20 cellular contexts compared by ENCODE assay signal in the genomic region with DNA sequence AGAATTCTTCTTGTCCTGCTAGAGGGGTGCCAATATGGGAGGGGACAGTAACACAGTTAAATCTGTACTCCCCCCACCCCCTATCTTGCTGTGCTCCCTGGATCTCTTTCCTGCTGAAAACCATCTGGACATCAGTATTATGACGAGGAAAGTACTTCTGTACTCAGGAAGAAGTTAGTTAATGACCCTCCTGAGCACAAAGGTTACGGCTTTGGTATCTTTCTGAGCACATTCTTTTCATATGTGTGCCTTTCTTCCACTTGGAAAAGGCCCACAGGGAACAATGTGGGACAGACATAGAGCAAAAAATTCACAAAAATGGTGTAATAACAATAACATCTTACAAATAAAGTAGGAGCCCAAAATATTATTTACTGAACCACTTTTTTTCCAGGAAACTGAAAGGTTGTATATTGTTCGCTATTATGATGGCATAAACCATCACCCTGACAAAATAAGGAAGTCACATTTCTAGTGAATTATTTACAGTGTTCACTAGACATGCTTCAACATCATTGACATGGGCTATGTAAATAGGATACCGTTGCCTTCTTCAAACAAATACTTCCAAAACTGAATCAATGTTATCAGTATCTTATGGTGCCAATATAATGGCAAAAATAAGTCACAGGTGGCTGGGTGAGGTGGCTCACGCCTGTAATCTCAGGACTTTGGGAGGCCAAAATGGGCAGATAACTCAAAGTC.
"Had no signal": no experiment of that assay in that cellular context is flagged by ENCODE, and none has a peak within 500 bp of the region (broad histone marks: within the 10 kb centered on the region; RNA-seq: fewer than 3 reads in every experiment).

No MANE protein-coding gene starts in this region.

- H3K9me3 ChIP-seq: breast epithelium, esophagus squamous epithelium, left lung, pancreas, right lobe of liver, thoracic aorta, uterus had no signal

- H3K27ac Mint-ChIP-seq: activated T-cell treated with anti-CD3 and anti-CD28 coated beads, Interleukin-2, amount 50 U/mL, for 72 hours; stimulated activated effector memory CD8-positive, alpha-beta T cell treated with anti-CD3 and anti-CD28 coated beads, Interleukin-12 subunit alpha, Interleukin-12 subunit beta, amount 100 ng/mL, for 72 hours had no signal

- H3K4me3 Mint-ChIP-seq: activated T-cell treated with anti-CD3 and anti-CD28 coated beads, Interleukin-2, amount 50 U/mL, for 72 hours; naive thymus-derived CD8-positive, alpha-beta T cell; stimulated activated effector memory CD8-positive, alpha-beta T cell treated with anti-CD3 and anti-CD28 coated beads, Interleukin-12 subunit alpha, Interleukin-12 subunit beta, amount 100 ng/mL, for 72 hours had no signal

- H3K27me3 ChIP-seq: breast epithelium, esophagus squamous epithelium, left lung, pancreas, right lobe of liver, uterus had no signal

- H3K36me3 ChIP-seq: breast epithelium, uterus had no signal

- H3K4me3 ChIP-seq: breast epithelium, esophagus squamous epithelium, left lung, pancreas, right lobe of liver, thoracic aorta, uterus had no signal

- DNase-seq: activated CD4-positive, alpha-beta T cell treated with anti-CD3 and anti-CD28 coated beads, Interleukin-2, amount 50 U/mL, for 1 hour; activated CD4-positive, CD25-positive, alpha-beta regulatory T cell treated with anti-CD3 and anti-CD28 coated beads, Interleukin-2, amount 50 U/mL, for 72 hours; activated effector memory CD4-positive, alpha-beta T cell treated with anti-CD3 and anti-CD28 coated beads, Interleukin-2, amount 50 U/mL, for 16 hours; activated naive CD4-positive, alpha-beta T cell treated with anti-CD3 and anti-CD28 coated beads, Interleukin-2, amount 50 U/mL, for 16 hours; activated T-cell treated with anti-CD3 and anti-CD28 coated beads, Interleukin-2, amount 50 U/mL, for 72 hours; effector CD4-positive, alpha-beta T cell; esophagus squamous epithelium; hippocampal formation; left lung; naive thymus-derived CD8-positive, alpha-beta T cell; pancreas; right lobe of liver; stimulated activated CD4-positive, alpha-beta T cell treated with anti-CD3 and anti-CD28 coated beads, Interleukin-4, amount 100 ng/mL, for 24 hours; SW 1271; T-helper 2 cell; uterus had no signal

- H3K27ac ChIP-seq: breast epithelium, esophagus squamous epithelium, left lung, pancreas, thoracic aorta, uterus, VCaP had no signal

- H3K4me1 ChIP-seq: breast epithelium, uterus had no signal

- H3K9me3 Mint-ChIP-seq: activated T-cell treated with anti-CD3 and anti-CD28 coated beads, Interleukin-2, amount 50 U/mL, for 72 hours; naive thymus-derived CD8-positive, alpha-beta T cell; stimulated activated effector memory CD8-positive, alpha-beta T cell treated with anti-CD3 and anti-CD28 coated beads, Interleukin-12 subunit alpha, Interleukin-12 subunit beta, amount 100 ng/mL, for 72 hours had no signal

- ATAC-seq: activated T-cell treated with anti-CD3 and anti-CD28 coated beads, Interleukin-2, amount 50 U/mL, for 72 hours; left lung; naive thymus-derived CD8-positive, alpha-beta T cell; pancreas; stimulated activated effector memory CD8-positive, alpha-beta T cell treated with anti-CD3 and anti-CD28 coated beads, Interleukin-12 subunit alpha, Interleukin-12 subunit beta, amount 100 ng/mL, for 72 hours had no signal
